19 cellular contexts compared by ENCODE assay signal in genomic region chr20:5981139-5981538, GRCh38. TPM values are rescaled to one million over a fixed set of nuclear protein-coding genes. Genes with fewer than 3 reads are reported as not detected.
A peak's percentile ranks its signal among the peaks of the same experiment; 100 is the strongest.
DNase-seq lines count a peak whose midpoint lies in the region; ATAC-seq, FAIRE-seq and TF ChIP-seq lines count a peak whose summit lies in the region.
"Had no signal": no experiment of that assay in that cellular context is flagged by ENCODE, and none has a peak within 500 bp of the region (broad histone marks: within the 10 kb centered on the region; RNA-seq: fewer than 3 reads in every experiment).

No MANE protein-coding gene starts in this region.

- H3K14ac ChIP-seq in mesenchymal stem cell (ENCODE audit: low read length in 2 of 2): no peak overlapping the region

- no peak overlapping the region for H2BK12ac ChIP-seq in mesenchymal stem cell (ENCODE audit: low read length in 2 of 2)

- H3K79me2 ChIP-seq in OCI-LY7 (ENCODE audit: insufficient read depth, low read depth, low read length): no peaks in the 10 kb centered on the region

- H3K4me3 ChIP-seq in A549: no peak overlapping the region
- no peak overlapping the region for H3K4me3 ChIP-seq in mesenchymal stem cell (ENCODE audit: insufficient read depth in 1 of 2, low read depth in 1 of 2, low read length in 2 of 2)
- H3K4me3 ChIP-seq in OCI-LY7 (ENCODE audit: low read depth, low read length, poor library complexity, severe bottlenecking): no peak overlapping the region
- H3K4me3 ChIP-seq: BLaER1 had no signal

- intact Hi-C loops in left colon (cut with DNase I, micrococcal nuclease) (no loop called here), OCI-LY7 (cut with micrococcal nuclease; ENCODE audit: unreplicated experiment) (no loop called here)

- no peak overlapping the region for H3K9ac ChIP-seq in mesenchymal stem cell (ENCODE audit: low read length)
- H3K9ac ChIP-seq: BLaER1 had no signal

- H3K18ac ChIP-seq in mesenchymal stem cell (ENCODE audit: low read depth in 1 of 2, low read length in 2 of 2): no peak overlapping the region

- H3K4me3 Mint-ChIP-seq in T-helper 17 cell: no peak overlapping the region
- H3K4me3 Mint-ChIP-seq: CD14-positive monocyte; CD8-positive, alpha-beta T cell; HFFc6 had no signal

- FAIRE-seq in A549 (lab: Jason Lieb, UNC) (peak; percentile 23), GM19239 (lab: Jason Lieb, UNC) (no peak)

- no peak overlapping the region for H2AFZ ChIP-seq in mesenchymal stem cell (ENCODE audit: low read depth, low read length)
- H2AFZ ChIP-seq in OCI-LY7 (ENCODE audit: low read length): no peak overlapping the region

- peak in 1 of 2 experiments; percentile 17; a peak in 1 of 6 replicates for ATAC-seq in A549
- no peak for ATAC-seq in T-helper 17 cell
- ATAC-seq in left colon: peak; percentile 36
- no peak for ATAC-seq in HG03342 (IDR thresholded peaks at IDR 0.05; ENCODE audit: unreplicated experiment)
- ATAC-seq: CD8-positive, alpha-beta T cell; HCT116 had no signal

- H3K23ac ChIP-seq in mesenchymal stem cell (ENCODE audit: low read length in 2 of 2): no peak overlapping the region

- H4K91ac ChIP-seq in mesenchymal stem cell (ENCODE audit: low read length): no peak overlapping the region

- no peak for TF ChIP-seq RAD21 in A549 (conservative IDR thresholded peaks at IDR 0.05 in 1 of 2, IDR thresholded peaks at IDR 0.05 in 1 of 2)

- H3K4me1 Mint-ChIP-seq in T-helper 17 cell: peaks cover 4% of the 10 kb centered on the region
- H3K4me1 Mint-ChIP-seq: CD14-positive monocyte had no signal

- H3K27ac ChIP-seq in A549 (no peak overlapping the region), mesenchymal stem cell (ENCODE audit: low read length, poor library complexity, severe bottlenecking) (no peak overlapping the region), OCI-LY7 (ENCODE audit: low read depth, low read length, poor library complexity, severe bottlenecking) (no peak overlapping the region)
- H3K27ac ChIP-seq: 22Rv1, BLaER1 had no signal

- no peak for TF ChIP-seq EP300 in A549 (IDR thresholded peaks at IDR 0.05)

- CTCF ChIA-PET in A549 (lab: Yijun Ruan, JAX) (interaction anchor here (1.1 to 2.1 kb wide), 4 partner anchors 9 to 413 kb away, joined by 3 to 6 read pairs (median 4); no protein-coding TSS in a partner anchor), OCI-LY7 (lab: Charles Lee; ENCODE audit: unreplicated experiment) (no interaction called here)

- peak overlapping the region; percentile 60 for H3K27ac Mint-ChIP-seq in T-helper 17 cell
- H3K27ac Mint-ChIP-seq: CD14-positive monocyte; CD8-positive, alpha-beta T cell; HFFc6 had no signal

- DNase-seq in A549 (ENCODE audit: low read depth in 1 of 2, low spot score in 1 of 2) (no peak), T-helper 17 cell (no peak), left colon (no peak), mesenchymal stem cell (no peak), SHP77 (lab: John Stamatoyannopoulos, UW) (no peak), GM19239 (ENCODE audit: insufficient read length, low spot score) (no peak), OCI-LY7 (ENCODE audit: low spot score) (no peak)
- DNase-seq: Calu3; CD8-positive, alpha-beta T cell; DMS79 treated with DMSO at 0.1 percent for 48 hours; GF-D8; GOT3; H7; HFFc6 had no signal

- H3K36me3 ChIP-seq in mesenchymal stem cell (ENCODE audit: control insufficient read depth in 1 of 2, insufficient read depth in 2 of 2, low read depth in 1 of 2, low read length in 2 of 2) (peaks cover 9 to 24% of the 10 kb centered on the region in 2 experiments), OCI-LY7 (ENCODE audit: insufficient read depth, low read length) (peaks cover 99% of the 10 kb centered on the region)

- H2BK120ac ChIP-seq in mesenchymal stem cell (ENCODE audit: low read depth, low read length): no peak overlapping the region

- no peaks in the 10 kb centered on the region for H4K20me1 ChIP-seq in OCI-LY7 (ENCODE audit: insufficient read depth, low read length)
- H4K20me1 ChIP-seq: BLaER1 had no signal

- H3K36me3 Mint-ChIP-seq in T-helper 17 cell (ENCODE audit: low read depth): peaks cover 9% of the 10 kb centered on the region

- peaks cover 13% of the 10 kb centered on the region for H3K79me1 ChIP-seq in mesenchymal stem cell (replicated peaks; ENCODE audit: low read length, poor library complexity, severe bottlenecking)

- TF ChIP-seq CTCF in A549 (IDR thresholded peaks at IDR 0.05) (no peak), OCI-LY7 (conservative IDR thresholded peaks at IDR 0.05; ENCODE audit: low read length) (no peak)

- no TSS peak for BruUV-seq in OCI-LY7 (replicated peaks; lab: Mats Ljungman, UMichigan)

- no peak overlapping the region for H2BK5ac ChIP-seq in mesenchymal stem cell (ENCODE audit: low read depth, low read length, poor library complexity, severe bottlenecking)

- H3K9me2 ChIP-seq in OCI-LY7 (ENCODE audit: insufficient read depth, low read length): no peaks in the 10 kb centered on the region

- no peak overlapping the region for H4K8ac ChIP-seq in mesenchymal stem cell (ENCODE audit: low read length)

- POLR2A ChIA-PET in A549 (lab: Yijun Ruan, JAX): no interaction called here
- POLR2A ChIA-PET in OCI-LY7 (lab: Charles Lee): interaction anchor here (0.7 to 1.4 kb wide), 5 partner anchors 9 to 995 kb away, joined by 3 to 5 read pairs (median 4); no protein-coding TSS in a partner anchor

- no peak overlapping the region for H2BK15ac ChIP-seq in mesenchymal stem cell (ENCODE audit: low read depth, poor library complexity, severe bottlenecking)

- no peaks in the 10 kb centered on the region for H3K27me3 Mint-ChIP-seq in T-helper 17 cell

- H3K4ac ChIP-seq in mesenchymal stem cell (ENCODE audit: low read depth in 1 of 2, low read length in 2 of 2): no peak overlapping the region

- H3K4me1 ChIP-seq in A549 (no peaks in the 10 kb centered on the region), mesenchymal stem cell (ENCODE audit: control insufficient read depth, insufficient read depth, low read depth, low read length) (no peaks in the 10 kb centered on the region), OCI-LY7 (ENCODE audit: insufficient read depth, low read length, poor library complexity, severe bottlenecking) (no peaks in the 10 kb centered on the region)
- H3K4me1 ChIP-seq: BLaER1 had no signal

- H3K4me2 ChIP-seq in A549 (no peak overlapping the region), mesenchymal stem cell (ENCODE audit: low read length, poor library complexity, severe bottlenecking) (no peak overlapping the region), OCI-LY7 (ENCODE audit: low read length) (no peak overlapping the region)
- H3K4me2 ChIP-seq: BLaER1 had no signal

- H3K9me3 ChIP-seq in A549 (no peaks in the 10 kb centered on the region), T-helper 17 cell (ENCODE audit: control insufficient read depth, low read length, poor library complexity, severe bottlenecking) (no peaks in the 10 kb centered on the region), mesenchymal stem cell (ENCODE audit: control insufficient read depth, low read length) (no peaks in the 10 kb centered on the region), OCI-LY7 (ENCODE audit: low read length) (no peaks in the 10 kb centered on the region)
- H3K9me3 ChIP-seq: BLaER1 had no signal

- no peaks in the 10 kb centered on the region for H3K27me3 ChIP-seq in mesenchymal stem cell (ENCODE audit: control insufficient read depth in 1 of 2, insufficient read depth in 1 of 2, low read length in 2 of 2)
- H3K27me3 ChIP-seq: BLaER1 had no signal

- 50% methylated on average over 2 of the region's 2 CpGs for WGBS in A549 (ENCODE audit: missing lambda C conversion rate)
- 96% methylated on average over 2 of the region's 2 CpGs for WGBS in mesenchymal stem cell

- H2AK5ac ChIP-seq in mesenchymal stem cell (ENCODE audit: low read length, severe bottlenecking): peak overlapping the region; percentile 10

- no peak for TF ChIP-seq POLR2A in A549 (IDR thresholded peaks at IDR 0.05; ENCODE audit: low read length)

TF ChIP-seq in A549, 52 proteins besides CTCF, POLR2A, EP300 and RAD21 (continues in another document):
- TF ChIP-seq ZNF302 (CRISPR knock-in tag; IDR thresholded peaks at IDR 0.05) (no peak), JUN (IDR thresholded peaks at IDR 0.05) (no peak), HOXB5 (CRISPR knock-in tag; IDR thresholded peaks at IDR 0.05) (no peak), BHLHE40 (IDR thresholded peaks at IDR 0.05; ENCODE audit: low read depth, low read length) (no peak), JUNB (IDR thresholded peaks at IDR 0.05) (no peak), MAZ (IDR thresholded peaks at IDR 0.05; ENCODE audit: borderline replicate concordance, low read depth, low read length) (no peak)

RNA-seq across cellular contexts. Expression of gene CRLS1, which starts 24.8 kb away (rescaled TPM):
- polyA plus RNA-seq in A549 (2011; rRNA removed): 129 and 150 TPM in 2 replicates
- 41.0 and 50.9 TPM in 2 replicates for polyA plus RNA-seq in A549 (2012; cell fraction: cytosol; rRNA removed)
- 22.7 and 33.0 TPM in 2 replicates for polyA plus RNA-seq in A549 (2012; cell fraction: nucleus; rRNA removed)
- 54.8 to 61.0 TPM (median 56.1 TPM) in 3 replicates for polyA plus RNA-seq in A549 (2017; fragmentation: RNase III; extraction: RNeasy Plus Mini Kit Qiagen cat#74134 plus additional on column Dnase treatment)
- 37.6 and 52.7 TPM in 2 replicates for polyA minus RNA-seq in A549 (2011; rRNA and poly(A)+ RNA removed)
- total RNA-seq in T-helper 17 cell: 10 to 100 TPM; 19.7 to 21.9 TPM
- 10 to 100 TPM; 42.7 to 47.7 TPM for total RNA-seq in left colon
- polyA plus RNA-seq in mesenchymal stem cell (2013, experiment 1 of 2): 39.4 TPM
- 39.3 TPM for polyA plus RNA-seq in mesenchymal stem cell (2013, experiment 2 of 2)
- 25.9 and 45.6 TPM in 2 replicates for total RNA-seq in OCI-LY7 (2014; rRNA removed; shearing (Covaris generic))
- 36.1 and 44.9 TPM in 2 replicates for total RNA-seq in OCI-LY7 (2022)

RNA-seq across cellular contexts. Expression of gene MCM8, which starts 30.7 kb away (rescaled TPM):
- 29.5 and 36.1 TPM in 2 replicates for polyA plus RNA-seq in A549 (2011; rRNA removed)
- polyA plus RNA-seq in A549 (2012; cell fraction: cytosol; rRNA removed): 10.7 and 12.4 TPM in 2 replicates
- polyA plus RNA-seq in A549 (2012; cell fraction: nucleus; rRNA removed): 4.1 and 7.4 TPM in 2 replicates
- 33.9 to 35.3 TPM (median 34.9 TPM) in 3 replicates for polyA plus RNA-seq in A549 (2017; fragmentation: RNase III; extraction: RNeasy Plus Mini Kit Qiagen cat#74134 plus additional on column Dnase treatment)
- polyA minus RNA-seq in A549 (2011; rRNA and poly(A)+ RNA removed): 13.1 and 14.1 TPM in 2 replicates
- total RNA-seq in T-helper 17 cell: 1 to 10 TPM; 2.8 to 3.4 TPM
- 1 to 10 TPM; 4.6 to 5.9 TPM for total RNA-seq in left colon
- polyA plus RNA-seq in mesenchymal stem cell (2013, experiment 1 of 2): 3.2 TPM
- 3.2 TPM for polyA plus RNA-seq in mesenchymal stem cell (2013, experiment 2 of 2)
- 43.7 and 46.3 TPM in 2 replicates for total RNA-seq in OCI-LY7 (2014; rRNA removed; shearing (Covaris generic))
- total RNA-seq in OCI-LY7 (2022): 58.2 and 59.4 TPM in 2 replicates

RNA-seq across cellular contexts. Expression of gene TRMT6, which starts 30.8 kb away (rescaled TPM):
- polyA plus RNA-seq in A549 (2011; rRNA removed) (30.8 and 43.1 TPM in 2 replicates), A549 (2017; fragmentation: RNase III; extraction: RNeasy Plus Mini Kit Qiagen cat#74134 plus additional on column Dnase treatment) (37.4 to 40.0 TPM (median 38.5 TPM) in 3 replicates)
- polyA plus RNA-seq in A549 (2012; cell fraction: cytosol; rRNA removed): 17.4 and 18.8 TPM in 2 replicates
- 9.2 and 13.0 TPM in 2 replicates for polyA plus RNA-seq in A549 (2012; cell fraction: nucleus; rRNA removed)
- polyA minus RNA-seq in A549 (2011; rRNA and poly(A)+ RNA removed): 6.8 and 7.5 TPM in 2 replicates
- total RNA-seq in T-helper 17 cell (10 to 100 TPM; 12.8 to 14.6 TPM), left colon (1 to 10 TPM; 8.1 to 9.7 TPM), OCI-LY7 (2022) (25.6 and 29.5 TPM in 2 replicates)
- 11.9 TPM for polyA plus RNA-seq in mesenchymal stem cell (2013, experiment 1 of 2)
- 12.2 TPM for polyA plus RNA-seq in mesenchymal stem cell (2013, experiment 2 of 2)
- total RNA-seq in OCI-LY7 (2014; rRNA removed; shearing (Covaris generic)): 22.5 and 26.4 TPM in 2 replicates

Comparison
In these comparisons a context has a peak if more than half of its experiments do, and no peak if none do; other contexts are left out.
1. RNA of gene MCM8, which starts 30.7 kb away (total RNA-seq): 43.7 to 59.4 TPM in OCI-LY7; 4.6 to 5.9 TPM in left colon and 2.8 to 3.4 TPM in T-helper 17 cell; every median in the first group is over 4 times any median in the second.